In the genomic region with DNA sequence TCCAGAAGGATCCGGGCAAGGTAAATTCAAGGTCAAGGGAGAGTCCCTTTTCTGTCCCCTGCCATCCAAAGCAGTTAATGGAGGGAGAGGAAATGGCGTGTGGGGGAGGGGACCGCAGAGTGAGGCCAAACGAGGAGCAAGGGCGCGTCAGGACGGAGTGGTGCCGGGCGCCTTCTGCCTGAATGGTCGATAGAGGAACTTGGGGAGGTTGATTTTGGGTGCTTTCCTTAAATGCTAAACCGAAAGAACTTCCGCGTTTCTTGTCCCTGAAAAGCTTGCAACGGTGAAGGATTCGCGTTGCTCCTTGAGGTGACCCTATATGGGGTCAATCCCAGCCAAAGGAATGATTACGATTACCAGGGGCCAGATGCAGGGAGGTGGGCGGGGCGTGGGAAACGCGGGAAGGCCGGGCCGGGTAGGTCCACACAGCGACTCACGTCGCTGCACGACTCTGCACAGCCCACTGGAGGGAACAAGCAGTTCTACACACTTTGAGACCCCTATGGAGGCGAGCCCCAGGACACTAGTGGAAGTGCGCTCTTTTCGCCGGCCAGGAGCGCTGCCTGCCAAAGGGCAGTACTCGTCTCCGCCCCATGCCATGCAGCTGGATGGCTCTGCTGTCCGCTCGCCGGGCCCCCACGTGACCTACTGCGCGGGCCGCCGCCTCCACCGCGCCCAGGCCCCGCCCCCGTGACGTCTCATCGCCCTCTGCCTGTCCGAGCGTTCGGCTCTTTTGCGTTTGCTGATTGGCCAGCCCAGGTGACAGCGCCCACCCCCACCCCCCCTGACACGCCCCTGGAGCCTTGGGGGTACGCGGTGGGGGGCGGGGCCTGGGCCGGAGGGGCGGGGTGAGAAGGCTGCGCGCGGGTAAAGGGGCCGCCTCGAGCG, we compare ENCODE assay signal across 1 cellular context.
TF ChIP-seq lines count a peak whose summit lies in the region.

No MANE protein-coding gene starts in this region.

TF ChIP-seq in HepG2, 621 proteins besides CTCF, POLR2A, EP300 and RAD21 (continued from another document and continues in another):
- no peak for TF ChIP-seq DPF2 (CRISPR knock-in tag; IDR thresholded peaks at IDR 0.05; ENCODE audit: borderline replicate concordance, low read depth)
- TF ChIP-seq, protein P1, sequence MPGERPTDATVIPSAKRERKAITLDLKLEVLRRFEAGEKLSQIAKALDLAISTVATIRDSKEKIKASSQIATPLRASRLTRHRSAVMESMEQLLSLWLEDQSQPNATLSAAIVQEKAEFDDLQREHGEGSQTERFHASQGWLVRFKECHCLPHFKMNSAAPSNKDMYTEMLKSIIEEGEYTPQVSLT (CRISPR knock-in tag; IDR thresholded peaks at IDR 0.05; ENCODE audit: borderline replicate concordance, low read depth) = no peak
- TF ChIP-seq HNF1A (IDR thresholded peaks at IDR 0.05; ENCODE audit: low read depth) = no peak
- peak; percentile 25; the same call in 1 of the 2 replicates for TF ChIP-seq HNF1A (CRISPR knock-in tag; IDR thresholded peaks at IDR 0.05; ENCODE audit: borderline replicate concordance)
- TF ChIP-seq, protein P2, sequence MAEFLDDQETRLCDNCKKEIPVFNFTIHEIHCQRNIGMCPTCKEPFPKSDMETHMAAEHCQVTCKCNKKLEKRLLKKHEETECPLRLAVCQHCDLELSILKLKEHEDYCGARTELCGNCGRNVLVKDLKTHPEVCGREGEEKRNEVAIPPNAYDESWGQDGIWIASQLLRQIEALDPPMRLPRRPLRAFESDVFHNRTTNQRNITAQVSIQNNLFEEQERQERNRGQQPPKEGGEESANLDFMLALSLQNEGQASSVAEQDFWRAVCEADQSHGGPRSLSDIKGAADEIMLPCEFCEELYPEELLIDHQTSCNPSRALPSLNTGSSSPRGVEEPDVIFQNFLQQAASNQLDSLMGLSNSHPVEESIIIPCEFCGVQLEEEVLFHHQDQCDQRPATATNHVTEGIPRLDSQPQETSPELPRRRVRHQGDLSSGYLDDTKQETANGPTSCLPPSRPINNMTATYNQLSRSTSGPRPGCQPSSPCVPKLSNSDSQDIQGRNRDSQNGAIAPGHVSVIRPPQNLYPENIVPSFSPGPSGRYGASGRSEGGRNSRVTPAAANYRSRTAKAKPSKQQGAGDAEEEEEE (CRISPR knock-in tag; IDR thresholded peaks at IDR 0.05; ENCODE audit: borderline replicate concordance) = no peak
- no peak for TF ChIP-seq ARNT (IDR thresholded peaks at IDR 0.05)
- no peak for TF ChIP-seq ZNF274 (CRISPR knock-in tag; IDR thresholded peaks at IDR 0.05)
- TF ChIP-seq FOXP1 (IDR thresholded peaks at IDR 0.05) = no peak
- TF ChIP-seq FOXP1 (CRISPR knock-in tag; IDR thresholded peaks at IDR 0.05) = no peak
- TF ChIP-seq, protein P3, sequence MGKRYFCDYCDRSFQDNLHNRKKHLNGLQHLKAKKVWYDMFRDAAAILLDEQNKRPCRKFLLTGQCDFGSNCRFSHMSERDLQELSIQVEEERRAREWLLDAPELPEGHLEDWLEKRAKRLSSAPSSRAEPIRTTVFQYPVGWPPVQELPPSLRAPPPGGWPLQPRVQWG (CRISPR knock-in tag; IDR thresholded peaks at IDR 0.05; ENCODE audit: borderline replicate concordance, low read depth) = no peak
- TF ChIP-seq ZNF737 (CRISPR knock-in tag; IDR thresholded peaks at IDR 0.05; ENCODE audit: borderline replicate concordance) = no peak
- TF ChIP-seq, protein P4, sequence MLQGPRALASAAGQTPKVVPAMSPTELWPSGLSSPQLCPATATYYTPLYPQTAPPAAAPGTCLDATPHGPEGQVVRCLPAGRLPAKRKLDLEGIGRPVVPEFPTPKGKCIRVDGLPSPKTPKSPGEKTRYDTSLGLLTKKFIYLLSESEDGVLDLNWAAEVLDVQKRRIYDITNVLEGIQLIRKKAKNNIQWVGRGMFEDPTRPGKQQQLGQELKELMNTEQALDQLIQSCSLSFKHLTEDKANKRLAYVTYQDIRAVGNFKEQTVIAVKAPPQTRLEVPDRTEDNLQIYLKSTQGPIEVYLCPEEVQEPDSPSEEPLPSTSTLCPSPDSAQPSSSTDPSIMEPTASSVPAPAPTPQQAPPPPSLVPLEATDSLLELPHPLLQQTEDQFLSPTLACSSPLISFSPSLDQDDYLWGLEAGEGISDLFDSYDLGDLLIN (CRISPR knock-in tag; IDR thresholded peaks at IDR 0.05; ENCODE audit: borderline replicate concordance) = no peak
- TF ChIP-seq NFIC (IDR thresholded peaks at IDR 0.05; ENCODE audit: low read length) = no peak; the same call in 1 of the 2 replicates
- no peak for TF ChIP-seq SMAD3 (CRISPR knock-in tag; IDR thresholded peaks at IDR 0.05)
- no peak for TF ChIP-seq ATF1 (CRISPR knock-in tag; IDR thresholded peaks at IDR 0.05)
- no peak for TF ChIP-seq ZBED4 (CRISPR knock-in tag; IDR thresholded peaks at IDR 0.05; ENCODE audit: borderline replicate concordance)
- TF ChIP-seq ZNF672 (CRISPR knock-in tag; IDR thresholded peaks at IDR 0.05) = no peak
- TF ChIP-seq NR2F2 (IDR thresholded peaks at IDR 0.05; ENCODE audit: borderline replicate concordance, low read depth) = no peak
- TF ChIP-seq RFXANK (CRISPR knock-in tag; IDR thresholded peaks at IDR 0.05) = no peak
- TF ChIP-seq ZNF878 (CRISPR knock-in tag; IDR thresholded peaks at IDR 0.05) = no peak
- TF ChIP-seq, protein P5, sequence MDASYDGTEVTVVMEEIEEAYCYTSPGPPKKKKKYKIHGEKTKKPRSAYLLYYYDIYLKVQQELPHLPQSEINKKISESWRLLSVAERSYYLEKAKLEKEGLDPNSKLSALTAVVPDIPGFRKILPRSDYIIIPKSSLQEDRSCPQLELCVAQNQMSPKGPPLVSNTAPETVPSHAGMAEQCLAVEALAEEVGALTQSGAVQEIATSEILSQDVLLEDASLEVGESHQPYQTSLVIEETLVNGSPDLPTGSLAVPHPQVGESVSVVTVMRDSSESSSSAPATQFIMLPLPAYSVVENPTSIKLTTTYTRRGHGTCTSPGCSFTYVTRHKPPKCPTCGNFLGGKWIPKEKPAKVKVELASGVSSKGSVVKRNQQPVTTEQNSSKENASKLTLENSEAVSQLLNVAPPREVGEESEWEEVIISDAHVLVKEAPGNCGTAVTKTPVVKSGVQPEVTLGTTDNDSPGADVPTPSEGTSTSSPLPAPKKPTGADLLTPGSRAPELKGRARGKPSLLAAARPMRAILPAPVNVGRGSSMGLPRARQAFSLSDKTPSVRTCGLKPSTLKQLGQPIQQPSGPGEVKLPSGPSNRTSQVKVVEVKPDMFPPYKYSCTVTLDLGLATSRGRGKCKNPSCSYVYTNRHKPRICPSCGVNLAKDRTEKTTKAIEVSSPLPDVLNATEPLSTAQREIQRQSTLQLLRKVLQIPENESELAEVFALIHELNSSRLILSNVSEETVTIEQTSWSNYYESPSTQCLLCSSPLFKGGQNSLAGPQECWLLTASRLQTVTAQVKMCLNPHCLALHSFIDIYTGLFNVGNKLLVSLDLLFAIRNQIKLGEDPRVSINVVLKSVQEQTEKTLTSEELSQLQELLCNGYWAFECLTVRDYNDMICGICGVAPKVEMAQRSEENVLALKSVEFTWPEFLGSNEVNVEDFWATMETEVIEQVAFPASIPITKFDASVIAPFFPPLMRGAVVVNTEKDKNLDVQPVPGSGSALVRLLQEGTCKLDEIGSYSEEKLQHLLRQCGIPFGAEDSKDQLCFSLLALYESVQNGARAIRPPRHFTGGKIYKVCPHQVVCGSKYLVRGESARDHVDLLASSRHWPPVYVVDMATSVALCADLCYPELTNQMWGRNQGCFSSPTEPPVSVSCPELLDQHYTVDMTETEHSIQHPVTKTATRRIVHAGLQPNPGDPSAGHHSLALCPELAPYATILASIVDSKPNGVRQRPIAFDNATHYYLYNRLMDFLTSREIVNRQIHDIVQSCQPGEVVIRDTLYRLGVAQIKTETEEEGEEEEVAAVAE (CRISPR knock-in tag; IDR thresholded peaks at IDR 0.05; ENCODE audit: borderline replicate concordance) = no peak
- TF ChIP-seq ZNF18 (CRISPR knock-in tag; IDR thresholded peaks at IDR 0.05; ENCODE audit: insufficient replicate concordance) = no peak
- TF ChIP-seq, protein P6, sequence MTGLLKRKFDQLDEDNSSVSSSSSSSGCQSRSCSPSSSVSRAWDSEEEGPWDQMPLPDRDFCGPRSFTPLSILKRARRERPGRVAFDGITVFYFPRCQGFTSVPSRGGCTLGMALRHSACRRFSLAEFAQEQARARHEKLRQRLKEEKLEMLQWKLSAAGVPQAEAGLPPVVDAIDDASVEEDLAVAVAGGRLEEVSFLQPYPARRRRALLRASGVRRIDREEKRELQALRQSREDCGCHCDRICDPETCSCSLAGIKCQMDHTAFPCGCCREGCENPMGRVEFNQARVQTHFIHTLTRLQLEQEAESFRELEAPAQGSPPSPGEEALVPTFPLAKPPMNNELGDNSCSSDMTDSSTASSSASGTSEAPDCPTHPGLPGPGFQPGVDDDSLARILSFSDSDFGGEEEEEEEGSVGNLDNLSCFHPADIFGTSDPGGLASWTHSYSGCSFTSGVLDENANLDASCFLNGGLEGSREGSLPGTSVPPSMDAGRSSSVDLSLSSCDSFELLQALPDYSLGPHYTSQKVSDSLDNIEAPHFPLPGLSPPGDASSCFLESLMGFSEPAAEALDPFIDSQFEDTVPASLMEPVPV (CRISPR knock-in tag; IDR thresholded peaks at IDR 0.05) = no peak
- no peak for TF ChIP-seq TRIM24 (CRISPR knock-in tag; IDR thresholded peaks at IDR 0.05)
- TF ChIP-seq MIXL1 (CRISPR knock-in tag; IDR thresholded peaks at IDR 0.05) = no peak
- TF ChIP-seq FOXJ3 (CRISPR knock-in tag; IDR thresholded peaks at IDR 0.05; ENCODE audit: borderline replicate concordance) = no peak
- TF ChIP-seq ASH2L (IDR thresholded peaks at IDR 0.05; ENCODE audit: insufficient read length, low read depth, low read length) = peak; percentile 50
- TF ChIP-seq ZNF24 (IDR thresholded peaks at IDR 0.05) = no peak
- no peak for TF ChIP-seq ZBTB46 (CRISPR knock-in tag; IDR thresholded peaks at IDR 0.05; ENCODE audit: borderline replicate concordance)
- no peak for TF ChIP-seq HOXA9 (CRISPR knock-in tag; IDR thresholded peaks at IDR 0.05; ENCODE audit: borderline replicate concordance)
